18 cellular contexts compared by ENCODE assay signal in the genomic region with DNA sequence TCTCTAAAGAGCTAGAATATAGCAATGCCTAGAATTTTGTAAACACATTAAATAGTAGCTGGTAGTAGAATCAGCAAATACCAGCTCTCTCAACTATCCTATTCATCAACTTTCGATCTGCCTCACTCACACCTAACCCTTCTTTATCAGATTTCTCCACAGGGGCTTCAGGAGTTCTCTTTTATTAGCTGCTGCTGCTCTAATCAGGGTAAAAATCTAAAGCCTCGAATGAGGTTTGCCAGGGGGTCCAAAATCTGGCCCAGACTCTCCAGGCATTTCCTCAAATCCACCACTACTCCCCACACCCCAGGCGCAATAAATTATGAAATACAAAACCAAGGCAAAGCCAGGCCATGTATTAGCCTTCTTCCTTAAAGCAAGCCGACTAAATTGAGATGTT. TPM values are rescaled to one million over a fixed set of nuclear protein-coding genes. Genes with fewer than 3 reads are reported as not detected.
DNase-seq lines count a peak whose midpoint lies in the region; ATAC-seq and TF ChIP-seq lines count a peak whose summit lies in the region.
"Had no signal": no experiment of that assay in that cellular context is flagged by ENCODE, and none has a peak within 500 bp of the region (broad histone marks: within the 10 kb centered on the region; RNA-seq: fewer than 3 reads in every experiment).

No MANE protein-coding gene starts in this region.

- peaks cover 32% of the 10 kb centered on the region for H3K36me3 Mint-ChIP-seq in activated CD4-positive, alpha-beta T cell treated with anti-CD3 and anti-CD28 coated beads, Interleukin-2, amount 10 ng/mL, durations not matched to agents 24 days and 14 days (ENCODE audit: low read depth)
- H3K36me3 Mint-ChIP-seq in central memory CD8-positive, alpha-beta T cell (ENCODE audit: insufficient read depth), result peaks cover 21% of the 10 kb centered on the region
- peaks cover 20% of the 10 kb centered on the region for H3K36me3 Mint-ChIP-seq in osteocyte (ENCODE audit: unreplicated experiment)

- H3K27ac ChIP-seq in KMS-11 (no peak overlapping the region), testis (no peak overlapping the region)
- H3K27ac ChIP-seq: adrenal gland, colonic mucosa, Peyer's patch, thyroid gland had no signal

- peak overlapping the region; percentile 13 for H3K27ac Mint-ChIP-seq in activated CD4-positive, alpha-beta T cell treated with anti-CD3 and anti-CD28 coated beads, Interleukin-2, amount 10 ng/mL, durations not matched to agents 24 days and 14 days
- no peak overlapping the region for H3K27ac Mint-ChIP-seq in central memory CD8-positive, alpha-beta T cell (ENCODE audit: low read depth)
- H3K27ac Mint-ChIP-seq in osteocyte (ENCODE audit: unreplicated experiment), result peak overlapping the region; percentile 66

- H2AFZ ChIP-seq in KMS-11 (ENCODE audit: low read depth), result no peak overlapping the region

- TF ChIP-seq CTCF in KMS-11 (conservative IDR thresholded peaks at IDR 0.05; ENCODE audit: low read depth, low read length) (no peak), osteocyte (IDR thresholded peaks at IDR 0.05) (no peak), testis (IDR thresholded peaks at IDR 0.05) (no peak)

- 60 to 69% methylated on average over 4 of the region's 4 CpGs for WGBS in testis, 2 donors

- H3K36me3 ChIP-seq in KMS-11 (ENCODE audit: insufficient read depth) (no peaks in the 10 kb centered on the region), testis (ENCODE audit: low read depth, missing control alignments) (no peaks in the 10 kb centered on the region)
- H3K36me3 ChIP-seq: adrenal gland, colonic mucosa, Peyer's patch, thyroid gland had no signal

- H3K4me2 ChIP-seq in KMS-11, result peak overlapping the region; percentile 67; the same call in 1 of the 2 replicates

- H3K9me3 ChIP-seq in testis, result no peaks in the 10 kb centered on the region
- H3K9me3 ChIP-seq: adrenal gland, colonic mucosa, esophagus muscularis mucosa, Peyer's patch, thyroid gland had no signal

- H3K9ac ChIP-seq in KMS-11, result no peak overlapping the region

- H3K4me3 ChIP-seq in KMS-11 (IDR thresholded peaks at IDR 0.05; ENCODE audit: insufficient read depth, low read depth, low read length) (no peak overlapping the region), testis (no peak overlapping the region)
- H3K4me3 ChIP-seq: adrenal gland, colonic mucosa, Peyer's patch, thyroid gland had no signal

- TF ChIP-seq POLR2A in testis (IDR thresholded peaks at IDR 0.05), result no peak

- DNase-seq in activated CD4-positive, alpha-beta T cell treated with anti-CD3 and anti-CD28 coated beads, Interleukin-2, amount 10 ng/mL, durations not matched to agents 24 days and 14 days, result no peak
- no peak for DNase-seq in activated CD4-positive, alpha-beta T cell treated with anti-CD3 and anti-CD28 coated beads, Interleukin-2, amount 50 U/mL, for 4 hours
- no peak for DNase-seq in central memory CD8-positive, alpha-beta T cell (ENCODE audit: low spot score in 2 of 2)
- DNase-seq in osteocyte (ENCODE audit: extremely low spot score, unreplicated experiment) (no peak), OCI-M1 (lab: John Stamatoyannopoulos, UW) (no peak), SK-N-DZ (ENCODE audit: low spot score) (no peak), testis (no peak)
- DNase-seq: activated CD8-positive, alpha-beta memory T cell treated with anti-CD3 and anti-CD28 coated beads for 24 hours; adrenal gland; colonic mucosa; DMS79; hippocampal formation; NCI-H1436; NCI-H446 treated with DMSO at 0.1 percent for 48 hours; Peyer's patch; thyroid gland had no signal

- no peaks in the 10 kb centered on the region for H3K27me3 Mint-ChIP-seq in activated CD4-positive, alpha-beta T cell treated with anti-CD3 and anti-CD28 coated beads, Interleukin-2, amount 10 ng/mL, durations not matched to agents 24 days and 14 days
- H3K27me3 Mint-ChIP-seq in central memory CD8-positive, alpha-beta T cell, result no peaks in the 10 kb centered on the region
- H3K27me3 Mint-ChIP-seq in osteocyte (ENCODE audit: unreplicated experiment), result no peaks in the 10 kb centered on the region

- H3K4me1 Mint-ChIP-seq in activated CD4-positive, alpha-beta T cell treated with anti-CD3 and anti-CD28 coated beads, Interleukin-2, amount 10 ng/mL, durations not matched to agents 24 days and 14 days, result peaks cover 49% of the 10 kb centered on the region
- peaks cover 46% of the 10 kb centered on the region for H3K4me1 Mint-ChIP-seq in central memory CD8-positive, alpha-beta T cell
- H3K4me1 Mint-ChIP-seq in osteocyte (ENCODE audit: unreplicated experiment), result peaks cover 41% of the 10 kb centered on the region

- H3K4me3 Mint-ChIP-seq in activated CD4-positive, alpha-beta T cell treated with anti-CD3 and anti-CD28 coated beads, Interleukin-2, amount 10 ng/mL, durations not matched to agents 24 days and 14 days, result peak overlapping the region; percentile 39
- peak overlapping the region; percentile 42 for H3K4me3 Mint-ChIP-seq in central memory CD8-positive, alpha-beta T cell
- peak overlapping the region; percentile 55 for H3K4me3 Mint-ChIP-seq in osteocyte (ENCODE audit: unreplicated experiment)

- ATAC-seq in central memory CD8-positive, alpha-beta T cell (replicated peaks; ENCODE audit: extremely low read depth, poor library complexity, severe bottlenecking), result no peak

- H3K79me2 ChIP-seq in KMS-11 (ENCODE audit: insufficient read depth, low read depth), result peaks cover 33% of the 10 kb centered on the region

- H3K4me1 ChIP-seq in KMS-11 (ENCODE audit: low read depth, poor library complexity, severe bottlenecking) (peaks cover 38% of the 10 kb centered on the region), testis (peaks cover 3% of the 10 kb centered on the region)
- H3K4me1 ChIP-seq: colonic mucosa, Peyer's patch had no signal

- no peaks in the 10 kb centered on the region for H3K27me3 ChIP-seq in KMS-11 (ENCODE audit: insufficient read depth, low read depth)
- no peaks in the 10 kb centered on the region for H3K27me3 ChIP-seq in testis
- H3K27me3 ChIP-seq: adrenal gland, colonic mucosa, esophagus muscularis mucosa, Peyer's patch, thyroid gland had no signal

- H4K20me1 ChIP-seq in KMS-11 (ENCODE audit: insufficient read depth), result peaks cover 28% of the 10 kb centered on the region

- intact Hi-C loops in activated CD4-positive, alpha-beta T cell treated with anti-CD3 and anti-CD28 coated beads, Interleukin-2, amount 10 ng/mL, durations not matched to agents 24 days and 14 days (cut with micrococcal nuclease), result no loop called here
- intact Hi-C loops in testis (cut with DNase I; ENCODE audit: low total_unique reads), result no loop called here

- H3K9me3 Mint-ChIP-seq in activated CD4-positive, alpha-beta T cell treated with anti-CD3 and anti-CD28 coated beads, Interleukin-2, amount 10 ng/mL, durations not matched to agents 24 days and 14 days, result peaks cover 3% of the 10 kb centered on the region
- H3K9me3 Mint-ChIP-seq in central memory CD8-positive, alpha-beta T cell, result no peaks in the 10 kb centered on the region
- no peaks in the 10 kb centered on the region for H3K9me3 Mint-ChIP-seq in osteocyte (ENCODE audit: unreplicated experiment)

RNA-seq across cellular contexts. Expression of a gene that starts 2.4 kb away (rescaled TPM):
- 41.0 and 41.1 TPM in 2 replicates for total RNA-seq in activated CD4-positive, alpha-beta T cell treated with anti-CD3 and anti-CD28 coated beads, Interleukin-2, amount 10 ng/mL, durations not matched to agents 24 days and 14 days
- total RNA-seq in osteocyte (51.0 and 51.8 TPM in 2 replicates), testis (100 to 1,000 TPM in 1 of 2 donors, 10 to 100 TPM in 1; 96.4 to 112 TPM)
- 23.0 and 24.7 TPM in 2 replicates for polyA plus RNA-seq in SK-N-DZ (2014; cell fraction: cytosol; rRNA removed)
- 33.7 and 47.1 TPM in 2 replicates for polyA plus RNA-seq in SK-N-DZ (2014; cell fraction: nucleus; rRNA removed)
- polyA plus RNA-seq in testis (ENCODE audit: insufficient read depth, low read depth, low replicate concordance), result 78.6 TPM
